In the genomic region with DNA sequence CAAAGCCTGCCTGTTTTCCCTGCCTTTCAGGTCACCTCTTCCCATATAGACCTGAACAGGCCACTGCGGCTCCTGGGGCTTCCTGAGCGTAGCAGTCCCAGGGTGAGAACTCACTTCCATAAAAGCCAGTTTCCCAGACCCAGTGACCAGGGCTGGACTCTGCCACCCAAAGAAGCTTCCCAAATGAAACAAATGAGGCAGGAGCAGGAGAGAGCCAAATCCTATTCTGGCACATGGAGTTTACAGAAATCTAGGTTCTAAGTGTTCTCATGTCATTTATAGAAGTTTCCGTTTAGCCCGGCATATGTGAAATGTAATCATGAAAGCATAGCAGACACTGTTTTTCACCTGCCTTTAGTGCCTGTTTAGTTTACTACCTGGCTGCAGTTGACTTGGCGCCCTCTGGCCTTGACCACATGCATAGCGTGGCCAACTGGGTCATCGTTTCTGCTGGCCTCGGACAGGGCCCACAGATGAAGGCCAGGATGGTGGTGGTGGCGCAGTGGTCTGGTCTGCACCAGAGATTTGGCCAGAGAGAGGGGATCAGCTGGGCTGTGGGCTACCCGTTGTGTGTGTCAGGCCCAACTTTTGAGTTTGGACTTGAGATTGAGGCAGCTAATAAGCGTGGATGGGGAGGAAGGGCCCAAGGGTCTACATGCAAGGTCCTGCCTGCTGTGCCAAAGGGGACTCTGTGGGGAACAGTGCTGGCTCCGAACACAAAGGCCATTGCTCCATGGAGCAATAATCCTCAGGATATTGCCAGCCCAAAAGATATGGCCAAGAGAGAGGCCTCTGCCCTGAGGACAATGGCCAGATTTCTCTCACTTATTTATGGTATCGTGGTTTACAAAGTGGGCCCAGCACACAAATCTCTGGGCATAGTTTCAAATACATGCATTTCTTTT, we compare ENCODE assay signal across 13 cellular contexts. TPM values are rescaled to one million over a fixed set of nuclear protein-coding genes. Genes with fewer than 3 reads are reported as not detected.
A peak's percentile ranks its signal among the peaks of the same experiment; 100 is the strongest.
DNase-seq lines count a peak whose midpoint lies in the region; ATAC-seq and TF ChIP-seq lines count a peak whose summit lies in the region.
"Had no signal": no experiment of that assay in that cellular context is flagged by ENCODE, and none has a peak within 500 bp of the region (broad histone marks: within the 10 kb centered on the region; RNA-seq: fewer than 3 reads in every experiment).

No MANE protein-coding gene starts in this region.

- DNase-seq in GM06990 (ENCODE audit: extremely low read depth, insufficient read length) = no peak
- DNase-seq in RWPE1 (ENCODE audit: low spot score) = no peak
- no peak for DNase-seq in esophagus squamous epithelium (lab: John Stamatoyannopoulos, UW)
- no peak for DNase-seq in HPDE6-E6E7 (ENCODE audit: extremely low spot score)
- DNase-seq in foreskin fibroblast = no peak
- no peak for DNase-seq in left colon
- DNase-seq in NCI-H1436 (lab: John Stamatoyannopoulos, UW) = no peak
- DNase-seq: activated CD4-positive, alpha-beta T cell treated with anti-CD3 and anti-CD28 coated beads, Interleukin-2, amount 50 U/mL, for 48 hours; activated gamma-delta T cell treated with Interleukin-2 at 50 U/mL for 16 hours; CD4-positive, CD25-positive, alpha-beta regulatory T cell; MG63; stimulated activated CD4-positive, alpha-beta T cell treated with anti-CD3 and anti-CD28 coated beads, Interleukin-12 subunit alpha, Interleukin-12 subunit beta, amount 100 ng/mL, for 4 hours had no signal

- H3K4me1 ChIP-seq in esophagus squamous epithelium (peaks cover 59 to 95% (median 69%) of the 10 kb centered on the region in 3 donors), skeletal muscle tissue (ENCODE audit: control insufficient read depth in 3 of 3, insufficient read depth in 3 of 3, low read length in 3 of 3) (peaks cover 92 to 96% (median 96%) of the 10 kb centered on the region in 3 donors)

- no peaks in the 10 kb centered on the region for H3K27me3 ChIP-seq in GM06990 (replicated peaks; ENCODE audit: control insufficient read depth, insufficient read depth, low read length)
- no peaks in the 10 kb centered on the region for H3K27me3 ChIP-seq in esophagus squamous epithelium
- no peaks in the 10 kb centered on the region for H3K27me3 ChIP-seq in skeletal muscle tissue (ENCODE audit: control insufficient read depth in 3 of 3, insufficient read depth in 3 of 3, low read length in 3 of 3)
- H3K27me3 ChIP-seq: MG63 had no signal

- H3K9me3 ChIP-seq in esophagus squamous epithelium (no peaks in the 10 kb centered on the region), skeletal muscle tissue (ENCODE audit: control insufficient read depth in 3 of 3, low read length in 3 of 3) (no peaks in the 10 kb centered on the region)
- H3K9me3 ChIP-seq: MG63 had no signal

- CTCF ChIA-PET in RWPE1 (lab: Yijun Ruan, JAX) = interaction anchor here (0.6 kb wide), 1 partner anchor 12 kb away, joined by 4 read pairs; no protein-coding TSS in a partner anchor

- no peak for TF ChIP-seq POLR2A in esophagus squamous epithelium (IDR thresholded peaks at IDR 0.05)

- POLR2A ChIA-PET in RWPE1 (lab: Yijun Ruan, JAX; ENCODE audit: low non-redundant PET) = no interaction called here

- H3K36me3 ChIP-seq in GM06990 (ENCODE audit: control insufficient read depth, insufficient read depth, low read length) = no peaks in the 10 kb centered on the region
- peaks cover 0 to 19% (median 0%) of the 10 kb centered on the region in 3 donors for H3K36me3 ChIP-seq in esophagus squamous epithelium
- H3K36me3 ChIP-seq in skeletal muscle tissue (ENCODE audit: control insufficient read depth in 3 of 3, insufficient read depth in 3 of 3, low read length in 3 of 3) = peaks cover 0 to 2% (median 0%) of the 10 kb centered on the region in 3 donors

- TF ChIP-seq CTCF in GM06990 (IDR thresholded peaks at IDR 0.05; ENCODE audit: insufficient read depth, low read length, poor library complexity, severe bottlenecking) = peak; percentile 4
- no peak for TF ChIP-seq CTCF in RWPE1 (conservative IDR thresholded peaks at IDR 0.05; ENCODE audit: low read depth)
- TF ChIP-seq CTCF in esophagus squamous epithelium (IDR thresholded peaks at IDR 0.05) = no peak
- no peak for TF ChIP-seq CTCF in foreskin fibroblast (IDR thresholded peaks at IDR 0.05; ENCODE audit: low read depth, low read length)

- no peak for ATAC-seq in left colon

- H3K27ac ChIP-seq in RWPE1 (peak overlapping the region; percentile 77), esophagus squamous epithelium (peak overlapping the region; percentile 72 to 98 (median 90)), skeletal muscle tissue (ENCODE audit: low read depth, low read length) (peak overlapping the region; percentile 95)

- H3K4me3 ChIP-seq in GM06990 (replicated peaks; ENCODE audit: low read depth, low read length) (no peak overlapping the region), esophagus squamous epithelium (no peak overlapping the region), skeletal muscle tissue (ENCODE audit: low read length in 3 of 3) (peak overlapping the region in 2 of 3 donors; percentile 10 to 45), foreskin fibroblast (ENCODE audit: low read depth in 1 of 2, low read length in 2 of 2) (no peak overlapping the region)
- H3K4me3 ChIP-seq: MG63 had no signal

- H3K9ac ChIP-seq in skeletal muscle tissue (ENCODE audit: low read depth in 1 of 3, low read length in 3 of 3) = peak overlapping the region in 2 of 3 donors; percentile 35 to 85

- 76 to 78% methylated on average over 10 to 11 of the region's 13 CpGs for WGBS in esophagus squamous epithelium, 2 donors

- intact Hi-C loops in esophagus squamous epithelium (cut with DNase I) = no loop called here
- intact Hi-C loops in left colon (cut with DNase I, micrococcal nuclease) = loop anchor here in 1 of 2 donors (10.0 kb wide), 1 partner anchor 54 kb away; no protein-coding TSS in a partner anchor

RNA-seq across cellular contexts. Expression of a gene that starts 43.3 kb away (rescaled TPM):
- 10 to 100 TPM; 32.3 to 81.2 (median 51.6) TPM for total RNA-seq in esophagus squamous epithelium
- total RNA-seq in skeletal muscle tissue = 49.1 TPM
- 10 to 100 TPM; 49.8 to 61.7 TPM for total RNA-seq in left colon

Comparison
In these comparisons a context has a peak if more than half of its experiments do, and no peak if none do; other contexts are left out.
1. H3K4me3 ChIP-seq: peak in skeletal muscle tissue (2 of 3); none in GM06990 (single experiment), esophagus squamous epithelium (0 of 4) and foreskin fibroblast (0 of 2).
2. Peak in every context shown above with its lines, with median percentiles within 50 percentile points of each other: H3K27ac ChIP-seq.